In genomic region chr16:15547768-15548096, GRCh38 we compare ENCODE assay signal across 1 cellular context.
TF ChIP-seq lines count a peak whose summit lies in the region.

No MANE protein-coding gene starts in this region.

TF ChIP-seq in HCT116, 20 proteins besides CTCF, POLR2A, EP300 and RAD21 (continued from another document):
- TF ChIP-seq ZBTB33 (IDR thresholded peaks at IDR 0.05; ENCODE audit: extremely low read depth, insufficient replicate concordance, low read length) (no peak), EZH2phosphoT487 (IDR thresholded peaks at IDR 0.05; ENCODE audit: borderline replicate concordance) (no peak), SIN3A (IDR thresholded peaks at IDR 0.05; ENCODE audit: low read depth) (no peak), CEBPB (IDR thresholded peaks at IDR 0.05; ENCODE audit: low read depth) (no peak), EGR1 (IDR thresholded peaks at IDR 0.05; ENCODE audit: low read depth) (no peak), CBX3 (IDR thresholded peaks at IDR 0.05; ENCODE audit: low read depth) (no peak), REST (IDR thresholded peaks at IDR 0.05; ENCODE audit: low read depth) (no peak), JUND (IDR thresholded peaks at IDR 0.05) (no peak), ZNF274 (IDR thresholded peaks at IDR 0.05; ENCODE audit: low read depth, low read length) (no peak)
TF ChIP-seq in HCT116: peak in this region for 0.
